9 cellular contexts compared by ENCODE assay signal in genomic region chr12:48979602-48980388, GRCh38. TPM values are rescaled to one million over a fixed set of nuclear protein-coding genes. Genes with fewer than 3 reads are reported as not detected.
A peak's percentile ranks its signal among the peaks of the same experiment; 100 is the strongest.
DNase-seq lines count a peak whose midpoint lies in the region; ATAC-seq and TF ChIP-seq lines count a peak whose summit lies in the region.
"Had no signal": no experiment of that assay in that cellular context is flagged by ENCODE, and none has a peak within 500 bp of the region (broad histone marks: within the 10 kb centered on the region; RNA-seq: fewer than 3 reads in every experiment).

No MANE protein-coding gene starts in this region.

- H3K4me2 ChIP-seq in DOHH2 (ENCODE audit: low read length): peak overlapping the region; percentile 65
- H3K4me2 ChIP-seq in SU-DHL-6 (ENCODE audit: low read depth, low read length, poor library complexity, severe bottlenecking): peak overlapping the region; percentile 29
- H3K4me2 ChIP-seq in parathyroid adenoma (ENCODE audit: low read length): peak overlapping the region; percentile 51

- H3K9me3 Mint-ChIP-seq in effector memory CD8-positive, alpha-beta T cell: no peaks in the 10 kb centered on the region

- no peaks in the 10 kb centered on the region for H3K9me3 ChIP-seq in DOHH2 (ENCODE audit: control insufficient read depth, insufficient read depth, low read length)
- no peaks in the 10 kb centered on the region for H3K9me3 ChIP-seq in SU-DHL-6 (ENCODE audit: insufficient read depth, low read length)
- no peaks in the 10 kb centered on the region for H3K9me3 ChIP-seq in parathyroid adenoma (ENCODE audit: control insufficient read depth, low read length)

- H3K79me2 ChIP-seq in DOHH2 (ENCODE audit: control insufficient read depth, low read length): no peaks in the 10 kb centered on the region
- H3K79me2 ChIP-seq in SU-DHL-6 (ENCODE audit: insufficient read depth, low read length): no peaks in the 10 kb centered on the region
- no peaks in the 10 kb centered on the region for H3K79me2 ChIP-seq in parathyroid adenoma

- peak; percentile 53 to 62 (median 58) for DNase-seq in effector memory CD8-positive, alpha-beta T cell
- DNase-seq in ureter (ENCODE audit: low spot score) (no peak), cerebellar nuclear complex (lab: John Stamatoyannopoulos, UW) (no peak)

- H3K4me1 ChIP-seq in DOHH2 (ENCODE audit: control insufficient read depth, low read length) (peaks cover 41% of the 10 kb centered on the region), parathyroid adenoma (peaks cover 23% of the 10 kb centered on the region)

- H3K4me3 ChIP-seq in DOHH2 (ENCODE audit: low read length) (peak overlapping the region; percentile 58), SU-DHL-6 (ENCODE audit: insufficient read depth, low read length, poor library complexity, severe bottlenecking) (no peak overlapping the region), parathyroid adenoma (ENCODE audit: low read depth, low read length) (peak overlapping the region; percentile 40)

- H4K20me1 ChIP-seq in DOHH2 (ENCODE audit: control insufficient read depth, insufficient read depth, low read depth, low read length) (no peaks in the 10 kb centered on the region), SU-DHL-6 (ENCODE audit: low read depth, low read length) (no peaks in the 10 kb centered on the region)

- peaks cover 45 to 50% of the 10 kb centered on the region in 2 donors for H3K4me1 Mint-ChIP-seq in effector memory CD8-positive, alpha-beta T cell (ENCODE audit: low read depth in 2 of 2)

- H3K27ac Mint-ChIP-seq in effector memory CD8-positive, alpha-beta T cell: peak overlapping the region; percentile 85 to 94

- no peaks in the 10 kb centered on the region for H3K27me3 Mint-ChIP-seq in effector memory CD8-positive, alpha-beta T cell

- H3K27me3 ChIP-seq in DOHH2 (ENCODE audit: control insufficient read depth, low read length) (peaks cover 78% of the 10 kb centered on the region), SU-DHL-6 (ENCODE audit: low read length) (no peaks in the 10 kb centered on the region), parathyroid adenoma (ENCODE audit: control insufficient read depth, insufficient read depth, low read length) (peaks cover 12% of the 10 kb centered on the region)

- H2AFZ ChIP-seq in SU-DHL-6 (ENCODE audit: low read depth, low read length, severe bottlenecking) (peak overlapping the region; percentile 2), parathyroid adenoma (peak overlapping the region; percentile 43)

- H3K4me3 Mint-ChIP-seq in effector memory CD8-positive, alpha-beta T cell: peak overlapping the region; percentile 86 to 91

- TF ChIP-seq CTCF in DOHH2 (IDR thresholded peaks at IDR 0.05; ENCODE audit: low read depth, low read length, poor library complexity, severe bottlenecking) (no peak), SU-DHL-6 (IDR thresholded peaks at IDR 0.05; ENCODE audit: insufficient read depth, low read length, poor library complexity, severe bottlenecking) (no peak), parathyroid adenoma (IDR thresholded peaks at IDR 0.05) (no peak)

- H3K36me3 Mint-ChIP-seq in effector memory CD8-positive, alpha-beta T cell (ENCODE audit: insufficient read depth): peaks cover 43% of the 10 kb centered on the region

- no peaks in the 10 kb centered on the region for H3F3A ChIP-seq in DOHH2 (ENCODE audit: control insufficient read depth, insufficient read depth)
- H3F3A ChIP-seq in SU-DHL-6 (ENCODE audit: insufficient read depth): no peaks in the 10 kb centered on the region

- H3K36me3 ChIP-seq in DOHH2 (ENCODE audit: control insufficient read depth, low read length) (no peaks in the 10 kb centered on the region), SU-DHL-6 (ENCODE audit: low read length) (no peaks in the 10 kb centered on the region), parathyroid adenoma (ENCODE audit: control insufficient read depth, insufficient read depth, low read length) (no peaks in the 10 kb centered on the region)

- ATAC-seq in effector memory CD8-positive, alpha-beta T cell (replicated peaks): peak; percentile 34
- no peak for ATAC-seq in HG03378 (IDR thresholded peaks at IDR 0.05; ENCODE audit: unreplicated experiment)
- ATAC-seq in GM21528 (IDR thresholded peaks at IDR 0.05; ENCODE audit: low FRiP score, unreplicated experiment): no peak

- H3K9me2 ChIP-seq in DOHH2 (replicated peaks; ENCODE audit: control insufficient read depth, low read length): no peaks in the 10 kb centered on the region
- no peaks in the 10 kb centered on the region for H3K9me2 ChIP-seq in SU-DHL-6 (replicated peaks; ENCODE audit: insufficient read depth, low read length)

- H3K9ac ChIP-seq in SU-DHL-6 (ENCODE audit: low read length): 0 out of 2 replicates have a peak overlapping the region, but pooled peaks have one; percentile 9
- no peak overlapping the region for H3K9ac ChIP-seq in parathyroid adenoma

- H3K27ac ChIP-seq in DOHH2 (ENCODE audit: low read depth, low read length) (no peak overlapping the region), SU-DHL-6 (ENCODE audit: low read depth, low read length) (no peak overlapping the region), parathyroid adenoma (no peak overlapping the region)

RNA-seq across cellular contexts. Expression of gene WNT1, which starts 1.7 kb away (rescaled TPM):
- total RNA-seq in ureter: not detected
- total RNA-seq: lung microvascular endothelial cell had no signal

RNA-seq across cellular contexts. Expression of gene WNT10B, which starts 8.3 kb away (rescaled TPM):
- total RNA-seq in ureter: 2.0 TPM

RNA-seq across cellular contexts. Expression of gene DDN, which starts 19.4 kb away (rescaled TPM):
- total RNA-seq in ureter: 0.10 TPM
- total RNA-seq: lung microvascular endothelial cell had no signal

RNA-seq across cellular contexts. Expression of gene ARF3, which starts 22.5 kb away (rescaled TPM):
- total RNA-seq in ureter: 164 TPM

RNA-seq across cellular contexts. Expression of gene PRKAG1, which starts 38.8 kb away (rescaled TPM):
- 72.6 TPM for total RNA-seq in ureter

Comparison
In these comparisons a context has a peak if more than half of its experiments do, and no peak if none do; other contexts are left out.
1. DNase-seq: peak in effector memory CD8-positive, alpha-beta T cell (3 of 3); none in ureter (single experiment) and cerebellar nuclear complex (0 of 2).
2. Peak in every context shown above with its lines, with median percentiles within 50 percentile points of each other: H3K4me2 ChIP-seq.